17 cellular contexts compared by ENCODE assay signal in the genomic region with DNA sequence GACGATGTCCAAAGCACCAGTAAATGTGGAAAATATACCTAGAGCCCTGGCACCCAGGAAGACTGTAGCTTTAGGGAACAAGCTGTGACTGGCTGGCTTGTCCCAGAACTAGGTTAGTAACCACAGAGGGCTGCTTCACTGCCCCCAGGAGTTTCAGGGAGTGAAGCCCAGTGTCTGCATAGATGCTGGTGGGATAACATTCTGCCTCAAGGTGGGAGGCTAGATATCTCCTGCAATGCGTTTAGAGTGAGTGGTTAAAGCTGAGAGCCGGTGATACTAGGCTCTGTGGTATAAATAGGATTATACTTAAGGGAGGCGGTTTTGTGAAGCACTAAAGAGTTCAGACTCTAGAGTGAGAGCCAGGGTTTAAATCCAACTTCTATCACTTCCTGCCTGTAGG. TPM values are rescaled to one million over a fixed set of nuclear protein-coding genes. Genes with fewer than 3 reads are reported as not detected.
DNase-seq lines count a peak whose midpoint lies in the region; ATAC-seq, FAIRE-seq and TF ChIP-seq lines count a peak whose summit lies in the region.
"Had no signal": no experiment of that assay in that cellular context is flagged by ENCODE, and none has a peak within 500 bp of the region (broad histone marks: within the 10 kb centered on the region; RNA-seq: fewer than 3 reads in every experiment).

No MANE protein-coding gene starts in this region.

- no peak for DNase-seq in GM23338 (ENCODE audit: low spot score)
- DNase-seq in Panc1 (ENCODE audit: low read depth, low spot score), result no peak
- peak; percentile 64 for DNase-seq in endodermal cell
- no peak for DNase-seq in mesothelial cell of epicardium (ENCODE audit: low spot score in 2 of 2, unreplicated experiment in 2 of 2)
- no peak for DNase-seq in frontal cortex (ENCODE audit: low spot score in 2 of 2)
- DNase-seq in NCI-H748 (lab: John Stamatoyannopoulos, UW; ENCODE audit: unreplicated experiment), result no peak
- DNase-seq: ACHN, AML-193, DMS 273 treated with DMSO at 0.1 percent for 48 hours, GOT3, KG1, NCI-H1436 treated with DMSO at 0.1 percent for 48 hours, NCI-H526, SJCRH30 had no signal

- H3F3A ChIP-seq in GM23338 (replicated peaks; ENCODE audit: low read depth), result no peaks in the 10 kb centered on the region; the same call in 1 of the 2 replicates

- H3K4me3 Mint-ChIP-seq in GM23338 (no peak overlapping the region), endodermal cell (no peak overlapping the region), mesothelial cell of epicardium (no peak overlapping the region)
- H3K4me3 Mint-ChIP-seq: CD14-positive monocyte had no signal

- no peaks in the 10 kb centered on the region for H3K79me2 ChIP-seq in GM23338 (replicated peaks; ENCODE audit: insufficient read depth)

- H3K4me3 ChIP-seq in GM23338 (no peak overlapping the region), Panc1 (ENCODE audit: low read depth in 2 of 2, low read length in 2 of 2) (no peak overlapping the region), endodermal cell (ENCODE audit: low read length) (peak overlapping the region; percentile 59)
- H3K4me3 ChIP-seq: SJCRH30 had no signal

- H3K4me1 Mint-ChIP-seq in GM23338 (peaks cover 21% of the 10 kb centered on the region), endodermal cell (peaks cover 33% of the 10 kb centered on the region), mesothelial cell of epicardium (peaks cover 29% of the 10 kb centered on the region)

- H3K9ac ChIP-seq in endodermal cell (ENCODE audit: extremely low read depth, low read length, poor library complexity, severe bottlenecking), result no peak overlapping the region

- H3K36me3 ChIP-seq in GM23338 (ENCODE audit: insufficient read depth) (no peaks in the 10 kb centered on the region), Panc1 (ENCODE audit: control insufficient read depth, insufficient read depth, low read length) (no peaks in the 10 kb centered on the region), endodermal cell (ENCODE audit: control insufficient read depth, insufficient read depth, low read length) (no peaks in the 10 kb centered on the region)
- H3K36me3 ChIP-seq: SJCRH30 had no signal

- no peak overlapping the region for H3K27ac ChIP-seq in GM23338 (ENCODE audit: low read depth)
- H3K27ac ChIP-seq in Panc1 (ENCODE audit: low read length), result peak overlapping the region; percentile 68; the same call in 1 of the 2 replicates
- H3K27ac ChIP-seq in endodermal cell (ENCODE audit: low read depth, low read length), result no peak overlapping the region
- H3K27ac ChIP-seq: RWPE1, SJCRH30 had no signal

- no peaks in the 10 kb centered on the region for H4K20me1 ChIP-seq in GM23338 (replicated peaks; ENCODE audit: insufficient read depth)

- H3K9me2 ChIP-seq in GM23338 (ENCODE audit: insufficient read depth), result peaks cover 7% of the 10 kb centered on the region

- CTCF ChIA-PET in Panc1 (lab: Charles Lee), result interaction anchor here (0.6 kb wide), 1 partner anchor 40 kb away, joined by 3 read pairs; no protein-coding TSS in a partner anchor

- intact Hi-C loops in Panc1 (cut with micrococcal nuclease; ENCODE audit: unreplicated experiment), result no loop called here

- peak overlapping the region; percentile 87 for H2AFZ ChIP-seq in GM23338

- peak overlapping the region; percentile 22; the same call in 1 of the 2 replicates for H3K27ac Mint-ChIP-seq in GM23338
- peak overlapping the region; percentile 58 for H3K27ac Mint-ChIP-seq in endodermal cell
- H3K27ac Mint-ChIP-seq in mesothelial cell of epicardium, result peak overlapping the region; percentile 60

- ATAC-seq in GM23338 (peak; percentile 57), Panc1 (no peak), HG02571 (IDR thresholded peaks at IDR 0.05; ENCODE audit: unreplicated experiment) (no peak)

- POLR2A ChIA-PET in Panc1 (lab: Charles Lee), result no interaction called here

- FAIRE-seq in frontal cortex (lab: Jason Lieb, UNC), result no peak

- H3K9me3 ChIP-seq in Panc1 (ENCODE audit: control insufficient read depth, insufficient read depth, low read depth, low read length) (no peaks in the 10 kb centered on the region), endodermal cell (ENCODE audit: control insufficient read depth, low read length) (no peaks in the 10 kb centered on the region)
- H3K9me3 ChIP-seq: SJCRH30 had no signal

- H3K27me3 ChIP-seq in GM23338 (ENCODE audit: insufficient read depth), result no peaks in the 10 kb centered on the region
- H3K27me3 ChIP-seq in Panc1 (ENCODE audit: control insufficient read depth, insufficient read depth, low read length), result no peaks in the 10 kb centered on the region
- no peaks in the 10 kb centered on the region for H3K27me3 ChIP-seq in endodermal cell (ENCODE audit: control insufficient read depth, insufficient read depth, low read length, poor library complexity, severe bottlenecking)
- H3K27me3 ChIP-seq: SJCRH30 had no signal

- H3K36me3 Mint-ChIP-seq in GM23338 (ENCODE audit: low read depth) (peaks cover 9% of the 10 kb centered on the region), endodermal cell (ENCODE audit: low read depth) (peaks cover 3% of the 10 kb centered on the region), mesothelial cell of epicardium (peaks cover 2% of the 10 kb centered on the region)
- H3K36me3 Mint-ChIP-seq: CD14-positive monocyte had no signal

- H3K27me3 Mint-ChIP-seq in GM23338 (ENCODE audit: insufficient read depth, low read depth, poor library complexity) (peaks cover 4% of the 10 kb centered on the region), endodermal cell (ENCODE audit: insufficient read depth) (no peaks in the 10 kb centered on the region), mesothelial cell of epicardium (ENCODE audit: low read depth) (no peaks in the 10 kb centered on the region)

- in situ Hi-C loops in Panc1 (cut with HindIII; ENCODE audit: low pct_unique_long_range_greater_than_20kb, low sequenced_read_pairs), result no loop called here

- BruUV-seq in Panc1 (replicated peaks; lab: Mats Ljungman, UMichigan), result no TSS peak

- TF ChIP-seq CTCF in GM23338 (conservative IDR thresholded peaks at IDR 0.05; ENCODE audit: low read depth in 2 of 2) (no peak), Panc1 (IDR thresholded peaks at IDR 0.05) (no peak), endodermal cell (conservative IDR thresholded peaks at IDR 0.05) (peak; percentile 12), mesothelial cell of epicardium (IDR thresholded peaks at IDR 0.05; ENCODE audit: unreplicated experiment) (no peak)

- WGBS in endodermal cell (ENCODE audit: insufficient coverage in 1 of 2, insufficient read length in 1 of 2), 2 experiments, result 55 to 100% methylated on average over 1 to 4 of the region's 4 CpGs

- no peak overlapping the region for H3K4me2 ChIP-seq in GM23338

- H3K4me1 ChIP-seq in GM23338 (ENCODE audit: insufficient read depth) (peaks cover 15% of the 10 kb centered on the region; the same call in 1 of the 2 replicates), Panc1 (ENCODE audit: control insufficient read depth, insufficient read depth, low read length) (peaks cover 13% of the 10 kb centered on the region; the same call in 1 of the 2 replicates), endodermal cell (ENCODE audit: control insufficient read depth, insufficient read depth, low read length) (peaks cover 19% of the 10 kb centered on the region)

- H3K9me3 Mint-ChIP-seq in GM23338 (peaks cover 9% of the 10 kb centered on the region; the same call in 2 of the 3 replicates), endodermal cell (peaks cover 5% of the 10 kb centered on the region), mesothelial cell of epicardium (peaks cover 18% of the 10 kb centered on the region)

TF ChIP-seq in GM23338, 12 proteins besides CTCF, POLR2A, EP300 and RAD21:
- TF ChIP-seq JUNB (IDR thresholded peaks at IDR 0.05; ENCODE audit: unreplicated experiment) (no peak), EZH2 (IDR thresholded peaks at IDR 0.05; ENCODE audit: low read depth, unreplicated experiment) (no peak), CREB1 (CRISPR knock-in tag; IDR thresholded peaks at IDR 0.05; ENCODE audit: low read depth) (no peak), POLR2AphosphoS5 (IDR thresholded peaks at IDR 0.05; ENCODE audit: low read depth) (no peak), ZNF114 (CRISPR knock-in tag; IDR thresholded peaks at IDR 0.05) (no peak)
- TF ChIP-seq, protein P1, sequence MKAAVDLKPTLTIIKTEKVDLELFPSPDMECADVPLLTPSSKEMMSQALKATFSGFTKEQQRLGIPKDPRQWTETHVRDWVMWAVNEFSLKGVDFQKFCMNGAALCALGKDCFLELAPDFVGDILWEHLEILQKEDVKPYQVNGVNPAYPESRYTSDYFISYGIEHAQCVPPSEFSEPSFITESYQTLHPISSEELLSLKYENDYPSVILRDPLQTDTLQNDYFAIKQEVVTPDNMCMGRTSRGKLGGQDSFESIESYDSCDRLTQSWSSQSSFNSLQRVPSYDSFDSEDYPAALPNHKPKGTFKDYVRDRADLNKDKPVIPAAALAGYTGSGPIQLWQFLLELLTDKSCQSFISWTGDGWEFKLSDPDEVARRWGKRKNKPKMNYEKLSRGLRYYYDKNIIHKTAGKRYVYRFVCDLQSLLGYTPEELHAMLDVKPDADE (IDR thresholded peaks at IDR 0.05), result no peak

RNA-seq across cellular contexts. Expression of a gene that starts 11.7 kb away (rescaled TPM):
- 2.8 and 3.3 TPM in 2 replicates for total RNA-seq in GM23338 (2014; rRNA removed; shearing (Covaris generic))
- polyA plus RNA-seq in GM23338 (2016; fragmentation: Nextera tagmentation; extraction: Ambion mirVana), result 2.3 and 3.6 TPM in 2 replicates
- total RNA-seq in Panc1 (2021; ENCODE audit: unreplicated experiment), result 5.8 TPM
- 15.2 TPM for polyA plus RNA-seq in Panc1 (2012; ENCODE audit: insufficient read length)
- total RNA-seq in endodermal cell, result under 1 TPM; 0.53 to 0.86 TPM
- polyA plus RNA-seq in endodermal cell (2013, experiment 1 of 2), result 1.3 TPM
- polyA plus RNA-seq in endodermal cell (2013, experiment 2 of 2), result 1.1 TPM
- total RNA-seq in mesothelial cell of epicardium, result 22.6 to 28.4 TPM (median 24.2 TPM) in 3 replicates
- total RNA-seq in frontal cortex, result not detected
- total RNA-seq: SJCRH30 had no signal
- polyA plus RNA-seq: CD14-positive monocyte had no signal
